Comparison of ENCODE assay signal across 8 cellular contexts in genomic region chr7:74657692-74658170, GRCh38. TPM values are rescaled to one million over a fixed set of nuclear protein-coding genes. Genes with fewer than 3 reads are reported as not detected.
A peak's percentile ranks its signal among the peaks of the same experiment; 100 is the strongest.
DNase-seq lines count a peak whose midpoint lies in the region; ATAC-seq and TF ChIP-seq lines count a peak whose summit lies in the region.

Gene GTF2I (plus strand): TSS chr7:74657718. CDS start chr7:74689129, 31,411 bp downstream.

- peak within 1 kb of the TSS; percentile 99 for H3K27ac ChIP-seq in HUES6 (ENCODE audit: low read depth, low read length)
- peak within 1 kb of the TSS; percentile 97 to 100 (median 100) for H3K27ac ChIP-seq in heart left ventricle
- peak within 1 kb of the TSS; percentile 98 for H3K27ac ChIP-seq in rectal smooth muscle tissue (ENCODE audit: low read depth, low read length)

- peaks cover 15% of the 10 kb centered on the region for H3K27me3 Mint-ChIP-seq in activated naive CD4-positive, alpha-beta T cell treated with anti-CD3 and anti-CD28 coated beads, Interleukin-2, amount 10 ng/mL, durations not matched to agents 7 days and 5 days

- peak in 3 of 12 donors; percentile 2 to 7 (median 5) for TF ChIP-seq CTCF in heart left ventricle (IDR thresholded peaks at IDR 0.05)

- H3K9me3 Mint-ChIP-seq in activated naive CD4-positive, alpha-beta T cell treated with anti-CD3 and anti-CD28 coated beads, Interleukin-2, amount 10 ng/mL, durations not matched to agents 7 days and 5 days: no peaks in the 10 kb centered on the region

- no peak for TF ChIP-seq POLR2A in heart left ventricle (IDR thresholded peaks at IDR 0.05)

- CTCF ChIA-PET in activated naive CD4-positive, alpha-beta T cell treated with anti-CD3 and anti-CD28 coated beads, Interleukin-2, amount 10 ng/mL, durations not matched to agents 7 days and 5 days (lab: Charles Lee): interaction anchor here (0.7 kb wide), 1 partner anchor 1506 kb away, joined by 3 read pairs; no protein-coding TSS in a partner anchor

- intact Hi-C loops in heart left ventricle (cut with DNase I): loop anchor here in 6 of 10 donors (5.0 to 10.0 kb wide), 5 partner anchors 35 to 203 kb away; partner anchors contain the start of gene GTF2IRD1 (in 4 of the 6)

- H3K4me3 ChIP-seq in HUES6 (ENCODE audit: low read depth, low read length) (peak within 1 kb of the TSS; percentile 89), heart left ventricle (peak within 1 kb of the TSS; percentile 72 to 100 (median 99)), rectal smooth muscle tissue (ENCODE audit: low read length) (peak within 1 kb of the TSS; percentile 86)

- DNase-seq in Caki2 (ENCODE audit: low read depth) (no peak), heart left ventricle (peak in 1 of 5 donors; percentile 80), NOMO-1 treated with dmso at 0.1 percent for 144 hours (lab: John Stamatoyannopoulos, UW; ENCODE audit: unreplicated experiment) (no peak), KBM-7 (no peak)
- no peak for DNase-seq in activated naive CD4-positive, alpha-beta T cell treated with anti-CD3 and anti-CD28 coated beads, Interleukin-2, amount 10 ng/mL, durations not matched to agents 7 days and 5 days

- H3K9ac ChIP-seq in HUES6 (ENCODE audit: low read length): peak within 1 kb of the TSS; percentile 99
- H3K9ac ChIP-seq in rectal smooth muscle tissue (ENCODE audit: low read length): peak within 1 kb of the TSS; percentile 80

- H3K36me3 Mint-ChIP-seq in activated naive CD4-positive, alpha-beta T cell treated with anti-CD3 and anti-CD28 coated beads, Interleukin-2, amount 10 ng/mL, durations not matched to agents 7 days and 5 days: peaks cover 9% of the 10 kb centered on the region

- H3K4me1 ChIP-seq in HUES6 (ENCODE audit: control insufficient read depth, insufficient read depth, low read length) (peaks cover 35% of the 10 kb centered on the region), heart left ventricle (peaks cover 0 to 53% (median 43%) of the 10 kb centered on the region in 12 donors), rectal smooth muscle tissue (ENCODE audit: control insufficient read depth, insufficient read depth, low read length) (no peaks in the 10 kb centered on the region)

- in situ Hi-C loops in Caki2 (cut with HindIII; ENCODE audit: low pct_unique_long_range_greater_than_20kb, low sequenced_read_pairs) (no loop called here), KBM-7 (cut with MboI; ENCODE audit: low pct_unique_long_range_greater_than_20kb, low sequenced_read_pairs) (no loop called here)

- ATAC-seq in GM21447 (IDR thresholded peaks at IDR 0.05; ENCODE audit: unreplicated experiment): peak; percentile 17
- ATAC-seq in heart left ventricle: peak in 2 of 4 donors; percentile 39 to 46

- H3K36me3 ChIP-seq in HUES6 (ENCODE audit: control insufficient read depth, insufficient read depth, low read length) (no peaks in the 10 kb centered on the region), heart left ventricle (no peaks in the 10 kb centered on the region), rectal smooth muscle tissue (ENCODE audit: control insufficient read depth, insufficient read depth, low read length) (no peaks in the 10 kb centered on the region)

- H3K27ac Mint-ChIP-seq in activated naive CD4-positive, alpha-beta T cell treated with anti-CD3 and anti-CD28 coated beads, Interleukin-2, amount 10 ng/mL, durations not matched to agents 7 days and 5 days: peak within 1 kb of the TSS; percentile 87

- H3K4me1 Mint-ChIP-seq in activated naive CD4-positive, alpha-beta T cell treated with anti-CD3 and anti-CD28 coated beads, Interleukin-2, amount 10 ng/mL, durations not matched to agents 7 days and 5 days: peaks cover 58% of the 10 kb centered on the region

- 0 to 2% (median 0%) methylated on average over 20 to 56 of the region's 56 CpGs for WGBS in heart left ventricle, 4 donors

- H3K9me3 ChIP-seq in HUES6 (ENCODE audit: control insufficient read depth, insufficient read depth, low read depth, low read length) (no peaks in the 10 kb centered on the region), heart left ventricle (no peaks in the 10 kb centered on the region)

- H3K27me3 ChIP-seq in HUES6 (ENCODE audit: control insufficient read depth, insufficient read depth, low read length): no peaks in the 10 kb centered on the region
- no peaks in the 10 kb centered on the region for H3K27me3 ChIP-seq in heart left ventricle
- H3K27me3 ChIP-seq in rectal smooth muscle tissue (ENCODE audit: control insufficient read depth, insufficient read depth, low read length): no peaks in the 10 kb centered on the region

- peak within 1 kb of the TSS; percentile 77 for H3K4me3 Mint-ChIP-seq in activated naive CD4-positive, alpha-beta T cell treated with anti-CD3 and anti-CD28 coated beads, Interleukin-2, amount 10 ng/mL, durations not matched to agents 7 days and 5 days

RNA-seq across cellular contexts. Expression of gene GTF2I, which starts in this region (rescaled TPM):
- total RNA-seq in Caki2 (2014; rRNA removed; shearing (Covaris generic); ENCODE audit: low replicate concordance): 77.6 and 94.3 TPM in 2 replicates
- 100 to 1,000 TPM in 7 of 9 donors, 10 to 100 TPM in 2; 76.7 to 135 (median 118) TPM for total RNA-seq in heart left ventricle
- 10 to 100 TPM; 28.8 to 38.7 TPM for polyA plus RNA-seq in heart left ventricle
